2 cellular contexts compared by ENCODE assay signal in the genomic region with DNA sequence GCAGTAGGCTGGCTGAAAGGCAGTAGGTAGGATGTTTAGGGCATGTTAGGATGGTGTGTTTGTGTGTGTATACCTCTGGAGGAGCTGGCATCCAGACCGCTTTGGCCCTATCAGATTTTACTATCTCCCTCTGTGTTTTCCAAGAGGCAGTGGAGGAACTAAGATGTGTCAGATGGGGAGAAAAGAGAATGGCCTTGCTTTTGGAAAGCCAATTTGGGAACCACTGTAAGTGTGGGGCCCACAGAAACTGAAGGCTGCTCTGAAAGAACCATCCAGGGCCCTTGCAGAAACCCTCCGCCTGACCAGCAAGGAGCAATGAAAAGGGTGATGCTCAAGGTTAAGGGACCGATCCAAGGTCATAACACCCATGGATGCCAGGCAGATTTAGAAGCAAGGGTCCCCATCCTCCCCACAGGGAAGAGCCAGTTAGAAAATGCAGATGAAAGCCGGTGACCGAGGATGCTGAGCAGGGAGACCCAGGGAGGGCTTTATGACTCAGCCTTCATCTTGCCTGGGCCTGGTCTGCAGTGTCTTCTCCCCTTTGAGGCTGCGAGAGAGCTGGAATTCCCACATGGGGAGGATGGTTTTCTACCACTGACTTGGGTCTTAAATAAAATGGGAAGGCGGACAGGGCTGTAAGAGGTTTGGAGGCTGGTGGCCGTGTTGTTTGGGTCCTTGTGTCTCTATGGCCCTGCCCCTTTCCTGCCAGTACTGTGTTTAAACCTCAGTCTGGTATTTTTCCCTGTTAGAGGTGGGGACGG.
TF ChIP-seq lines count a peak whose summit lies in the region.

No MANE protein-coding gene starts in this region.

TF ChIP-seq in GM23338, 12 proteins besides CTCF, POLR2A, EP300 and RAD21 (continued from another document):
- TF ChIP-seq, protein P1, sequence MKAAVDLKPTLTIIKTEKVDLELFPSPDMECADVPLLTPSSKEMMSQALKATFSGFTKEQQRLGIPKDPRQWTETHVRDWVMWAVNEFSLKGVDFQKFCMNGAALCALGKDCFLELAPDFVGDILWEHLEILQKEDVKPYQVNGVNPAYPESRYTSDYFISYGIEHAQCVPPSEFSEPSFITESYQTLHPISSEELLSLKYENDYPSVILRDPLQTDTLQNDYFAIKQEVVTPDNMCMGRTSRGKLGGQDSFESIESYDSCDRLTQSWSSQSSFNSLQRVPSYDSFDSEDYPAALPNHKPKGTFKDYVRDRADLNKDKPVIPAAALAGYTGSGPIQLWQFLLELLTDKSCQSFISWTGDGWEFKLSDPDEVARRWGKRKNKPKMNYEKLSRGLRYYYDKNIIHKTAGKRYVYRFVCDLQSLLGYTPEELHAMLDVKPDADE (IDR thresholded peaks at IDR 0.05): no peak
- TF ChIP-seq POLR2AphosphoS5 (IDR thresholded peaks at IDR 0.05; ENCODE audit: low read depth) (no peak), EZH2phosphoT487 (IDR thresholded peaks at IDR 0.05; ENCODE audit: unreplicated experiment) (no peak), CREB1 (CRISPR knock-in tag; IDR thresholded peaks at IDR 0.05; ENCODE audit: low read depth) (no peak), ZNF114 (CRISPR knock-in tag; IDR thresholded peaks at IDR 0.05) (no peak)
- TF ChIP-seq, protein P2, sequence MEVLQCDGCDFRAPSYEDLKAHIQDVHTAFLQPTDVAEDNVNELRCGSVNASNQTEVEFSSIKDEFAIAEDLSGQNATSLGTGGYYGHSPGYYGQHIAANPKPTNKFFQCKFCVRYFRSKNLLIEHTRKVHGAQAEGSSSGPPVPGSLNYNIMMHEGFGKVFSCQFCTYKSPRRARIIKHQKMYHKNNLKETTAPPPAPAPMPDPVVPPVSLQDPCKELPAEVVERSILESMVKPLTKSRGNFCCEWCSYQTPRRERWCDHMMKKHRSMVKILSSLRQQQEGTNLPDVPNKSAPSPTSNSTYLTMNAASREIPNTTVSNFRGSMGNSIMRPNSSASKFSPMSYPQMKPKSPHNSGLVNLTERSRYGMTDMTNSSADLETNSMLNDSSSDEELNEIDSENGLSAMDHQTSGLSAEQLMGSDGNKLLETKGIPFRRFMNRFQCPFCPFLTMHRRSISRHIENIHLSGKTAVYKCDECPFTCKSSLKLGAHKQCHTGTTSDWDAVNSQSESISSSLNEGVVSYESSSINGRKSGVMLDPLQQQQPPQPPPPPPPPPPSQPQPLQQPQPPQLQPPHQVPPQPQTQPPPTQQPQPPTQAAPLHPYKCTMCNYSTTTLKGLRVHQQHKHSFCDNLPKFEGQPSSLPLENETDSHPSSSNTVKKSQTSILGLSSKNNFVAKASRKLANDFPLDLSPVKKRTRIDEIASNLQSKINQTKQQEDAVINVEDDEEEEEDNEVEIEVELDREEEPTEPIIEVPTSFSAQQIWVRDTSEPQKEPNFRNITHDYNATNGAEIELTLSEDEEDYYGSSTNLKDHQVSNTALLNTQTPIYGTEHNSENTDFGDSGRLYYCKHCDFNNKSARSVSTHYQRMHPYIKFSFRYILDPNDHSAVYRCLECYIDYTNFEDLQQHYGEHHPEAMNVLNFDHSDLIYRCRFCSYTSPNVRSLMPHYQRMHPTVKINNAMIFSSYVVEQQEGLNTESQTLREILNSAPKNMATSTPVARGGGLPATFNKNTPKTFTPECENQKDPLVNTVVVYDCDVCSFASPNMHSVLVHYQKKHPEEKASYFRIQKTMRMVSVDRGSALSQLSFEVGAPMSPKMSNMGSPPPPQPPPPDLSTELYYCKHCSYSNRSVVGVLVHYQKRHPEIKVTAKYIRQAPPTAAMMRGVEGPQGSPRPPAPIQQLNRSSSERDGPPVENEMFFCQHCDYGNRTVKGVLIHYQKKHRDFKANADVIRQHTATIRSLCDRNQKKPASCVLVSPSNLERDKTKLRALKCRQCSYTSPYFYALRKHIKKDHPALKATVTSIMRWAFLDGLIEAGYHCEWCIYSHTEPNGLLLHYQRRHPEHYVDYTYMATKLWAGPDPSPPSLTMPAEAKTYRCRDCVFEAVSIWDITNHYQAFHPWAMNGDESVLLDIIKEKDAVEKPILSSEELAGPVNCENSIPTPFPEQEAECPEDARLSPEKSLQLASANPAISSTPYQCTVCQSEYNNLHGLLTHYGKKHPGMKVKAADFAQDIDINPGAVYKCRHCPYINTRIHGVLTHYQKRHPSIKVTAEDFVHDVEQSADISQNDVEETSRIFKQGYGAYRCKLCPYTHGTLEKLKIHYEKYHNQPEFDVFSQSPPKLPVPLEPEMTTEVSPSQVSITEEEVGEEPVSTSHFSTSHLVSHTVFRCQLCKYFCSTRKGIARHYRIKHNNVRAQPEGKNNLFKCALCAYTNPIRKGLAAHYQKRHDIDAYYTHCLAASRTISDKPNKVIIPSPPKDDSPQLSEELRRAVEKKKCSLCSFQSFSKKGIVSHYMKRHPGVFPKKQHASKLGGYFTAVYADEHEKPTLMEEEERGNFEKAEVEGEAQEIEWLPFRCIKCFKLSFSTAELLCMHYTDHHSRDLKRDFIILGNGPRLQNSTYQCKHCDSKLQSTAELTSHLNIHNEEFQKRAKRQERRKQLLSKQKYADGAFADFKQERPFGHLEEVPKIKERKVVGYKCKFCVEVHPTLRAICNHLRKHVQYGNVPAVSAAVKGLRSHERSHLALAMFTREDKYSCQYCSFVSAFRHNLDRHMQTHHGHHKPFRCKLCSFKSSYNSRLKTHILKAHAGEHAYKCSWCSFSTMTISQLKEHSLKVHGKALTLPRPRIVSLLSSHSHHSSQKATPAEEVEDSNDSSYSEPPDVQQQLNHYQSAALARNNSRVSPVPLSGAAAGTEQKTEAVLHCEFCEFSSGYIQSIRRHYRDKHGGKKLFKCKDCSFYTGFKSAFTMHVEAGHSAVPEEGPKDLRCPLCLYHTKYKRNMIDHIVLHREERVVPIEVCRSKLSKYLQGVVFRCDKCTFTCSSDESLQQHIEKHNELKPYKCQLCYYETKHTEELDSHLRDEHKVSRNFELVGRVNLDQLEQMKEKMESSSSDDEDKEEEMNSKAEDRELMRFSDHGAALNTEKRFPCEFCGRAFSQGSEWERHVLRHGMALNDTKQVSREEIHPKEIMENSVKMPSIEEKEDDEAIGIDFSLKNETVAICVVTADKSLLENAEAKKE (CRISPR knock-in tag; IDR thresholded peaks at IDR 0.05): no peak
TF ChIP-seq in GM23338: peak in this region for 0.

TF ChIP-seq in WTC11, 78 proteins besides CTCF, POLR2A, EP300 and RAD21 (continued from another document):
- TF ChIP-seq, protein P3, sequence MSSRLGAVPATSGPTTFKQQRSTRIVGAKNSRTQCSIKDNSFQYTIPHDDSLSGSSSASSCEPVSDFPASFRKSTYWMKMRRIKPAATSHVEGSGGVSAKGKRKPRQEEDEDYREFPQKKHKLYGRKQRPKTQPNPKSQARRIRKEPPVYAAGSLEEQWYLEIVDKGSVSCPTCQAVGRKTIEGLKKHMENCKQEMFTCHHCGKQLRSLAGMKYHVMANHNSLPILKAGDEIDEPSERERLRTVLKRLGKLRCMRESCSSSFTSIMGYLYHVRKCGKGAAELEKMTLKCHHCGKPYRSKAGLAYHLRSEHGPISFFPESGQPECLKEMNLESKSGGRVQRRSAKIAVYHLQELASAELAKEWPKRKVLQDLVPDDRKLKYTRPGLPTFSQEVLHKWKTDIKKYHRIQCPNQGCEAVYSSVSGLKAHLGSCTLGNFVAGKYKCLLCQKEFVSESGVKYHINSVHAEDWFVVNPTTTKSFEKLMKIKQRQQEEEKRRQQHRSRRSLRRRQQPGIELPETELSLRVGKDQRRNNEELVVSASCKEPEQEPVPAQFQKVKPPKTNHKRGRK (CRISPR knock-in tag; IDR thresholded peaks at IDR 0.05; ENCODE audit: borderline replicate concordance): no peak
